ENCODE assay signal across 16 cellular contexts in the genomic region with DNA sequence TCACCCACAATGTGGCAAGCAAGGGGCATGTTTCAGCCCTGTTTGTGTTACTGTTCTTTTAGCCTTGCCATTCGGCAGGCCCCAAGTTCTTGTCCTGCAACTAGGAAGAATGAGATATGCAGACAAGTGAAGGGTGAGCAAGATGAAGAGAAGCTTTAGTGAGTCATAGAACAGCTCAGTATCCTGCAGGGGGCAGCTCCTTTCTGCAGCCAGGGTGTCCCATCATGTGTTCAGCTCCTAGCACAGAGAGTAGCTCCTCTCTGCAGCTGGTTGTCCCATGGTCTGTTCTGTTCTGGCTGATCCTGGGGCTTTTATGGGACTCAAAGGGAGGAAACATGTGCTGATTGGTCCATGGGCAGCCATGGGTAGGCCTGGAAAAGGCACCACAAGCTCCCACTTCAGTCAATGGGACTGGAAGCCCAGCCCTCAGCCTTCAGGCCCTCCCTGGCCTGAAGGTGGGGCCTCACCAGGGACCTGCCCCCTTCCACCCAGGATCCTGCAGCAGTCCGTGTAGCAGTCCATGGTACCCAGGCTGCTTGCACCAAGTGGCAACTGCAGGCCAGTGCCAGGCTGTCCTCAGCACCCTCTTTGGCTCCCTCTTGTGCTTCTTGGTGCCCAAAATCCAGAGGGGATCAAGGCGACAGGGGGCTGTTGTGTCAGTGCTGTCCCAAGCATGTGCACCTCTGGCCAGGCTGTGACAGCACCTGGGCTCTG.
A peak's percentile ranks its signal among the peaks of the same experiment; 100 is the strongest.
DNase-seq lines count a peak whose midpoint lies in the region; ATAC-seq and TF ChIP-seq lines count a peak whose summit lies in the region.
"Had no signal": no experiment of that assay in that cellular context is flagged by ENCODE, and none has a peak within 500 bp of the region (broad histone marks: within the 10 kb centered on the region; RNA-seq: fewer than 3 reads in every experiment).

No MANE protein-coding gene starts in this region.

- no peak overlapping the region for H3K9ac ChIP-seq in mesendoderm (ENCODE audit: low read length)
- H3K9ac ChIP-seq: BLaER1 had no signal

- H3K27me3 ChIP-seq in mesendoderm (ENCODE audit: insufficient read depth, low read length, poor library complexity) = no peaks in the 10 kb centered on the region
- H3K27me3 ChIP-seq: BLaER1 had no signal

- TF ChIP-seq CTCF in GM12872 (IDR thresholded peaks at IDR 0.05; ENCODE audit: insufficient read depth, low read depth, low read length) = 0 out of 3 replicates have a peak, but pooled peaks have one; percentile 7

- no peak overlapping the region for H4K5ac ChIP-seq in mesendoderm (ENCODE audit: low read length)

- no peak overlapping the region for H2BK15ac ChIP-seq in mesendoderm (replicated peaks; ENCODE audit: low read depth)

- H2BK120ac ChIP-seq in mesendoderm (ENCODE audit: low read depth, low read length) = no peak overlapping the region

- no peak overlapping the region for H2BK5ac ChIP-seq in mesendoderm (ENCODE audit: low read length)

- peak; percentile 48 for ATAC-seq in HG02759 (IDR thresholded peaks at IDR 0.05; ENCODE audit: unreplicated experiment)

- no peak overlapping the region for H3K23ac ChIP-seq in mesendoderm (ENCODE audit: low read length)

- DNase-seq in amniotic epithelial cell (ENCODE audit: low read depth) = peak; percentile 8
- DNase-seq in mesendoderm = peak; percentile 56
- DNase-seq in 8988T = no peak
- no peak for DNase-seq in activated CD4-positive, CD25-positive, alpha-beta regulatory T cell (lab: John Stamatoyannopoulos, UW)
- no peak for DNase-seq in LoVo (ENCODE audit: low spot score)
- DNase-seq in NOMO-1 treated with DMSO at 0.1 percent for 48 hours (lab: John Stamatoyannopoulos, UW; ENCODE audit: unreplicated experiment) = no peak
- DNase-seq: activated CD4-positive, alpha-beta memory T cell treated with anti-CD3 and anti-CD28 coated beads, Interleukin-2, amount 10 ng/mL, durations not matched to agents 7 days and 5 days; activated gamma-delta T cell treated with Interleukin-2 at 50 U/mL for 16 hours; effector CD8-positive, alpha-beta T cell; HFFc6; NCI-H1105 treated with DMSO at 0.1 percent for 48 hours; NCI-H510A; T1000 had no signal

- no peak overlapping the region for H3K27ac ChIP-seq in mesendoderm (ENCODE audit: low read depth, low read length)
- H3K27ac ChIP-seq: BLaER1 had no signal

- H3K18ac ChIP-seq in mesendoderm (ENCODE audit: low read length) = no peak overlapping the region

- WGBS in mesendoderm (ENCODE audit: extremely low coverage, insufficient coverage, low lambda C conversion rate) = no CpG with 5 or more reads among the region's 3 CpGs

- H3K4me2 ChIP-seq in mesendoderm (ENCODE audit: low read length) = no peak overlapping the region
- H3K4me2 ChIP-seq: BLaER1 had no signal

- no peak overlapping the region for H3K56ac ChIP-seq in mesendoderm (ENCODE audit: low read length)

- H3K4me1 ChIP-seq in mesendoderm (ENCODE audit: control insufficient read depth, low read depth, low read length) = no peaks in the 10 kb centered on the region
- H3K4me1 ChIP-seq: BLaER1 had no signal

- no peaks in the 10 kb centered on the region for H3K79me2 ChIP-seq in mesendoderm (ENCODE audit: control insufficient read depth, insufficient read depth, low read length)

- no peak overlapping the region for H2AK5ac ChIP-seq in mesendoderm (ENCODE audit: low read length)

- H4K8ac ChIP-seq in mesendoderm (ENCODE audit: low read depth, low read length) = no peak overlapping the region

- no peaks in the 10 kb centered on the region for H3K36me3 ChIP-seq in mesendoderm (ENCODE audit: control insufficient read depth, insufficient read depth, low read length)
- H3K36me3 ChIP-seq: BLaER1 had no signal

- no peak overlapping the region for H3K4ac ChIP-seq in mesendoderm (ENCODE audit: low read depth, low read length)

- no peak overlapping the region for H3K4me3 ChIP-seq in mesendoderm (ENCODE audit: low read length)
- H3K4me3 ChIP-seq: BLaER1 had no signal

- no peaks in the 10 kb centered on the region for H3K79me1 ChIP-seq in mesendoderm (ENCODE audit: low read length)

Comparison
In these comparisons a context has a peak if more than half of its experiments do, and no peak if none do; other contexts are left out.
1. DNase-seq: peak in amniotic epithelial cell (single experiment) and mesendoderm (single experiment); none in 8988T (single experiment), activated CD4-positive, CD25-positive, alpha-beta regulatory T cell (0 of 4), LoVo (single experiment) and NOMO-1 treated with DMSO at 0.1 percent for 48 hours (single experiment).